In the genomic region with DNA sequence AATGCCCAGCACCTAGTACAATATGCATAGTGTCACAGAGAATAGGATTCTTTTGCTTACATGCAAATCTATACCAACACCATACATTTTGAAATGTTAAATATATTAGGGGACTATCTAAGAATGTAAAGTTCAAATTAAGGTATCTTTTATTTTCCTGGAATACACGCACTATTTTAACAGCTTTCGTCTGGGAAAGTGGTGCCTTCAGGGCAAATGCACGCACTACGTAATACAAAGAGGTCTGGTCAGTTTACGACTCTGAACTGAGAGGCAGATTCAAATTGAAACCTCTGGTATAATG, we compare ENCODE assay signal across 8 cellular contexts. TPM values are rescaled to one million over a fixed set of nuclear protein-coding genes. Genes with fewer than 3 reads are reported as not detected.
DNase-seq lines count a peak whose midpoint lies in the region; ATAC-seq and TF ChIP-seq lines count a peak whose summit lies in the region.

No MANE protein-coding gene starts in this region.

- in situ Hi-C loops in GM23248 (cut with MboI): loop anchor here (10.0 kb wide), 1 partner anchor 137 kb away; no protein-coding TSS in a partner anchor

- DNase-seq in GM23248 (no peak), WERI-Rb-1 (no peak), inferior parietal cortex (ENCODE audit: extremely low spot score) (no peak), mucosa of gallbladder (ENCODE audit: low spot score) (no peak)
- no peak for DNase-seq in stimulated activated CD4-positive, alpha-beta T cell treated with anti-CD3 and anti-CD28 coated beads, Interleukin-4, amount 100 ng/mL, for 4 hours

- peaks cover 95% of the 10 kb centered on the region for H3K79me2 ChIP-seq in GM23248 (ENCODE audit: insufficient read depth)

- WGBS in GM23248 (ENCODE audit: low coverage in 1 of 2, low lambda C conversion rate in 2 of 2, missing lambda C conversion rate in 2 of 2), 2 experiments: 1% methylated on average over 5 of the region's 5 CpGs
- under 1% methylated on average over 5 of the region's 5 CpGs for WGBS in thymus

- peaks cover 22% of the 10 kb centered on the region; the same call in 1 of the 2 replicates for H4K20me1 ChIP-seq in GM23248 (ENCODE audit: insufficient read depth)

- H3K9me3 ChIP-seq in GM23248 (ENCODE audit: low read depth): no peaks in the 10 kb centered on the region
- H3K9me3 ChIP-seq in WERI-Rb-1 (ENCODE audit: severe bottlenecking): no peaks in the 10 kb centered on the region
- H3K9me3 ChIP-seq in iPS-20b (ENCODE audit: insufficient read depth, low read depth, low read length): no peaks in the 10 kb centered on the region
- no peaks in the 10 kb centered on the region for H3K9me3 ChIP-seq in thymus (ENCODE audit: control insufficient read depth)

- H2AFZ ChIP-seq in GM23248: peak overlapping the region; percentile 81; the same call in 1 of the 2 replicates

- H3K4me3 ChIP-seq in GM23248: peak overlapping the region; percentile 96
- H3K4me3 ChIP-seq in WERI-Rb-1 (ENCODE audit: low read depth, low read length): peak overlapping the region; percentile 89
- H3K4me3 ChIP-seq in iPS-20b (ENCODE audit: low read length): peak overlapping the region; percentile 95
- H3K4me3 ChIP-seq in thymus (ENCODE audit: low read length): peak overlapping the region; percentile 93

- H3K9ac ChIP-seq in GM23248 (peak overlapping the region; percentile 99), iPS-20b (ENCODE audit: low read depth, low read length) (peak overlapping the region; percentile 98)

- H3K4me2 ChIP-seq in GM23248 (ENCODE audit: unreplicated experiment): peak overlapping the region; percentile 91

- no peak for TF ChIP-seq CTCF in WERI-Rb-1 (IDR thresholded peaks at IDR 0.05; ENCODE audit: low read depth, low read length)

- H3K27ac ChIP-seq in GM23248 (peak overlapping the region; percentile 98), WERI-Rb-1 (peak overlapping the region; percentile 97), iPS-20b (ENCODE audit: low read length) (peak overlapping the region; percentile 86), thymus (ENCODE audit: low read depth) (peak overlapping the region; percentile 100)

- H3K27me3 ChIP-seq in GM23248 (replicated peaks; ENCODE audit: insufficient read depth) (no peaks in the 10 kb centered on the region), WERI-Rb-1 (ENCODE audit: insufficient read depth, low read depth, severe bottlenecking) (no peaks in the 10 kb centered on the region), iPS-20b (ENCODE audit: insufficient read depth, low read length) (no peaks in the 10 kb centered on the region), thymus (ENCODE audit: control insufficient read depth, insufficient read depth) (no peaks in the 10 kb centered on the region)

- H3K9me2 ChIP-seq in GM23248 (ENCODE audit: insufficient read depth): no peaks in the 10 kb centered on the region

- no peak for ATAC-seq in GM18861 (IDR thresholded peaks at IDR 0.05; ENCODE audit: unreplicated experiment)

- H3K4me1 ChIP-seq in GM23248 (ENCODE audit: insufficient read depth) (peaks cover 37% of the 10 kb centered on the region), iPS-20b (ENCODE audit: insufficient read depth, low read length) (peaks cover 12% of the 10 kb centered on the region; the same call in 1 of the 2 replicates), thymus (ENCODE audit: control insufficient read depth, insufficient read depth, low read length) (peaks cover 9% of the 10 kb centered on the region)

- peaks cover 42% of the 10 kb centered on the region for H3F3A ChIP-seq in GM23248 (ENCODE audit: insufficient read depth)

- H3K36me3 ChIP-seq in GM23248 (ENCODE audit: low read depth) (peaks cover 8% of the 10 kb centered on the region; the same call in 1 of the 2 replicates), WERI-Rb-1 (peaks cover 55% of the 10 kb centered on the region), iPS-20b (ENCODE audit: insufficient read depth, low read depth, low read length) (peaks cover 46% of the 10 kb centered on the region), thymus (ENCODE audit: control insufficient read depth, insufficient read depth) (no peaks in the 10 kb centered on the region)

RNA-seq across cellular contexts. Expression of a gene that starts 0.9 kb away (rescaled TPM):
- total RNA-seq in GM23248 (2014; rRNA removed; shearing (Covaris generic)): 59.1 and 69.9 TPM in 2 replicates
- polyA plus RNA-seq in GM23248 (2016; fragmentation: Nextera tagmentation; extraction: Ambion mirVana): 48.4 and 52.2 TPM in 2 replicates
- 110 TPM for polyA plus RNA-seq in thymus
- 107 TPM for total RNA-seq in mucosa of gallbladder

RNA-seq across cellular contexts. Expression of a gene that starts 26.8 kb away (rescaled TPM):
- total RNA-seq in GM23248 (2014; rRNA removed; shearing (Covaris generic)): 125 and 133 TPM in 2 replicates
- 147 and 151 TPM in 2 replicates for polyA plus RNA-seq in GM23248 (2016; fragmentation: Nextera tagmentation; extraction: Ambion mirVana)
- 16.1 TPM for polyA plus RNA-seq in thymus
- 52.5 TPM for total RNA-seq in mucosa of gallbladder
